13 cellular contexts compared by ENCODE assay signal in genomic region chr2:188085421-188085820, GRCh38.
"Had no signal": no experiment of that assay in that cellular context is flagged by ENCODE, and none has a peak within 500 bp of the region (broad histone marks: within the 10 kb centered on the region; RNA-seq: fewer than 3 reads in every experiment).

No MANE protein-coding gene starts in this region.

- H3K27me3 ChIP-seq: cardiac muscle cell, right atrium auricular region had no signal

- H3K36me3 ChIP-seq: cardiac muscle cell, right atrium auricular region had no signal

- H3K4me3 ChIP-seq: cardiac muscle cell, right atrium auricular region had no signal

- DNase-seq: activated CD4-positive, alpha-beta T cell treated with anti-CD3 and anti-CD28 coated beads, Interleukin-2, amount 50 U/mL, for 4 hours; activated gamma-delta T cell; endodermal cell; foreskin fibroblast; kidney glomerular epithelial cell; left ventricle myocardium superior; stimulated activated CD4-positive, alpha-beta T cell treated with anti-CD3 and anti-CD28 coated beads, Interleukin-12 subunit alpha, Interleukin-12 subunit beta, amount 100 ng/mL, for 4 hours; stimulated activated CD4-positive, alpha-beta T cell treated with anti-CD3 and anti-CD28 coated beads, Interleukin-1b, Interleukin-23, amount 100 ng/mL, for 48 hours; stimulated activated CD8-positive, alpha-beta memory T cell treated with anti-CD3 and anti-CD28 coated beads, Interleukin-4, amount 100 ng/mL, for 48 hours; stimulated activated naive CD4-positive, alpha-beta T cell treated with Interleukin-2 at 50 U/mL for 16 hours; T-helper 2 cell had no signal
